In genomic region chr14:103123634-103124500, GRCh38 we compare ENCODE assay signal across 1 cellular context.
TF ChIP-seq lines count a peak whose summit lies in the region.

No MANE protein-coding gene starts in this region.

TF ChIP-seq in H1, 55 proteins besides CTCF, POLR2A, EP300 and RAD21:
- TF ChIP-seq BACH1 (IDR thresholded peaks at IDR 0.05; ENCODE audit: low read length): no peak; the same call in 1 of the 2 replicates
- TF ChIP-seq BRCA1 (IDR thresholded peaks at IDR 0.05; ENCODE audit: low read depth, low read length): no peak
- TF ChIP-seq CBX8 (IDR thresholded peaks at IDR 0.05; ENCODE audit: borderline replicate concordance, low read depth, low read length): no peak
- TF ChIP-seq CTBP2 (IDR thresholded peaks at IDR 0.05; ENCODE audit: borderline replicate concordance, insufficient read depth, insufficient read length, low read length): no peak
- no peak for TF ChIP-seq FOSL1 (IDR thresholded peaks at IDR 0.05; ENCODE audit: insufficient read depth, low read depth, low read length)
- no peak for TF ChIP-seq SUZ12 (IDR thresholded peaks at IDR 0.05; ENCODE audit: low read length)
- no peak for TF ChIP-seq ZNF274 (IDR thresholded peaks at IDR 0.05; ENCODE audit: borderline replicate concordance, extremely low read depth, low read length)
- peak; percentile 22; the same call in 1 of the 2 replicates for TF ChIP-seq CREB1 (IDR thresholded peaks at IDR 0.05)
TF ChIP-seq in H1: peak in this region for 1.
